In the genomic region with DNA sequence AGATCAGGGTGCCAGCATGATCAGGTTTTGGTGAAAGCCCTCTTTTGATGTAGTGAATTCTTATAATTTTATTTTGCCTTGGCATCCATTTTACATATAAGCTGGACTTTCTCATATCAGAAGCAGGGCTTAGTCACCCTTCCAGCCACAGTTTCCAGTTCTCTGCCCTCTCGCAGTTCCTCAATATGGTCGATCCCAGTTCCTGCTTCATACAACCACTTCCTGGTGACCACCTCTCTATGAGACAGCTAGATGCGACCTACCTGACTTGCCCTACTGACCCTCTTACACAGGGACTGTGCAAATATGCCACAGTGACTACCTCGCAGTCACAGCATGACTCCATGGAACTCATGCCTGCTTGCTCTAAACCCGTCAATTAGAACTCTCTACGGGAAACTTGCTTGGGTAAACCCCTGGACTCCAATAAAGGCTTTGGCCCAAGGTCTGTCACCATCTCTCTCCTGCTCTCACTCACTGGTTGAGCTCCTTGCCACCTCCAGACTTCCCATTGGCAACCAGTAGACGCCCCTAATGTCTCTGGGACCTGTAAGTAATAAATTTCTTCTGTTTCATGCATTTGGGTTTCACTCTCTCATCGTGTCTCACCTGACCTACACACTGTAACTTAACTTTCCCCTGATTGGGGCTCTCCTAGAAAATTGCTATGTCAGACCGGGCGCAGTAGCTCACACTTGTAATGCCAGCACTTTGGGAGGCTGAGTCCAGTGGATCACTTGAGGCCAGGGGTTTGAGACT, we compare ENCODE assay signal across 13 cellular contexts. TPM values are rescaled to one million over a fixed set of nuclear protein-coding genes. Genes with fewer than 3 reads are reported as not detected.
"Had no signal": no experiment of that assay in that cellular context is flagged by ENCODE, and none has a peak within 500 bp of the region (broad histone marks: within the 10 kb centered on the region; RNA-seq: fewer than 3 reads in every experiment).

No MANE protein-coding gene starts in this region.

- H3K4me3 ChIP-seq: cardiac muscle cell, esophagus squamous epithelium, thyroid gland, uterus had no signal

- DNase-seq: activated CD4-positive, alpha-beta T cell treated with anti-CD3 and anti-CD28 coated beads for 4 hours; activated CD8-positive, alpha-beta memory T cell treated with anti-CD3 and anti-CD28 coated beads, Interleukin-2, amount 50 U/mL, for 48 hours; activated CD8-positive, alpha-beta T cell treated with anti-CD3 and anti-CD28 coated beads, Interleukin-2, amount 10 ng/mL, durations not matched to agents 7 days and 5 days; activated naive CD4-positive, alpha-beta T cell treated with Interleukin-2 at 50 U/mL for 16 hours; activated naive CD8-positive, alpha-beta T cell treated with anti-CD3 and anti-CD28 coated beads, Interleukin-2, amount 50 U/mL, for 24 hours; esophagus squamous epithelium; foreskin fibroblast; left cardiac atrium; stimulated activated CD4-positive, alpha-beta T cell treated with anti-CD3 and anti-CD28 coated beads, Interleukin-4, amount 100 ng/mL, for 24 hours; thyroid gland; uterus had no signal

- H3K27ac ChIP-seq: cardiac muscle cell, esophagus squamous epithelium, thyroid gland, uterus had no signal

- H3K4me1 ChIP-seq: thyroid gland, uterus had no signal

- H3K27me3 ChIP-seq: thyroid gland, uterus had no signal

- H3K36me3 ChIP-seq: cardiac muscle cell, esophagus squamous epithelium, thyroid gland, uterus had no signal

- H3K9me3 ChIP-seq: esophagus squamous epithelium, thyroid gland, uterus had no signal

- ATAC-seq: activated CD8-positive, alpha-beta T cell treated with anti-CD3 and anti-CD28 coated beads, Interleukin-2, amount 10 ng/mL, durations not matched to agents 7 days and 5 days; activated naive CD8-positive, alpha-beta T cell treated with anti-CD3 and anti-CD28 coated beads, Interleukin-2, amount 50 U/mL, for 24 hours; left cardiac atrium; natural killer cell treated with Interleukin-12 subunit alpha and Interleukin-12 subunit beta and Interleukin-15 and Interleukin-18, amount 100 ng/mL, for 72 hours had no signal

RNA-seq across cellular contexts. Expression of a gene that starts 21.4 kb away (rescaled TPM):
- total RNA-seq: activated CD8-positive, alpha-beta T cell treated with anti-CD3 and anti-CD28 coated beads, Interleukin-2, amount 10 ng/mL, durations not matched to agents 7 days and 5 days; cardiac muscle cell; natural killer cell treated with Interleukin-12 subunit alpha and Interleukin-12 subunit beta and Interleukin-15 and Interleukin-18, amount 100 ng/mL, for 72 hours had no signal
- polyA plus RNA-seq: cardiac muscle cell had no signal

RNA-seq across cellular contexts. Expression of a gene that starts 35.5 kb away (rescaled TPM):
- total RNA-seq: activated CD8-positive, alpha-beta T cell treated with anti-CD3 and anti-CD28 coated beads, Interleukin-2, amount 10 ng/mL, durations not matched to agents 7 days and 5 days; natural killer cell treated with Interleukin-12 subunit alpha and Interleukin-12 subunit beta and Interleukin-15 and Interleukin-18, amount 100 ng/mL, for 72 hours had no signal
